Comparison of ENCODE assay signal across 1 cellular context in the genomic region with DNA sequence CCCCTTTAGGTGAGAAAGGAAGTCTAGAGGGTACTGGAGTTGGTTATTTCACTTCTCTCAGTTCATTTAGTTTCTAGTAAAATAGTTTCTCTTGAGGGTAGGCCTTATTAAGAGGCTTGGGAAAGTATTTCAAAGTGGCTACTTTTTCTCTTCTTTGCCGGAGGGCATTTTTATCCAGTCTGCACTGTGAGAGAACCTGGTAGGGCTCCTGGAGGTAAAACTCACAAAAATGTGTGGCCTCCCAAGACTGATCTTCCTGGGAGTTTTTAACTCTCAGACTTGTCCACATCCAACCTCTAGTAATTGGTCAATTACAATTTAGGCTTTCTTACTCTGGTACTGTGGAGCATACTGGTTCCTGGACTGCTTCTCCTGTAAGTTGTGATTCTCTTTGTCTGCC.
TF ChIP-seq lines count a peak whose summit lies in the region.

No MANE protein-coding gene starts in this region.

TF ChIP-seq in IMR-90, 13 proteins besides CTCF, POLR2A, EP300 and RAD21 (continued from another document):
- TF ChIP-seq, protein P1, sequence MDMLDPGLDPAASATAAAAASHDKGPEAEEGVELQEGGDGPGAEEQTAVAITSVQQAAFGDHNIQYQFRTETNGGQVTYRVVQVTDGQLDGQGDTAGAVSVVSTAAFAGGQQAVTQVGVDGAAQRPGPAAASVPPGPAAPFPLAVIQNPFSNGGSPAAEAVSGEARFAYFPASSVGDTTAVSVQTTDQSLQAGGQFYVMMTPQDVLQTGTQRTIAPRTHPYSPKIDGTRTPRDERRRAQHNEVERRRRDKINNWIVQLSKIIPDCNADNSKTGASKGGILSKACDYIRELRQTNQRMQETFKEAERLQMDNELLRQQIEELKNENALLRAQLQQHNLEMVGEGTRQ (IDR thresholded peaks at IDR 0.05; ENCODE audit: low read depth, low read length): no peak
- TF ChIP-seq NFE2L2 (IDR thresholded peaks at IDR 0.05; ENCODE audit: low read depth, low read length): no peak
- TF ChIP-seq FOS (IDR thresholded peaks at IDR 0.05; ENCODE audit: low read depth, low read length): no peak
- no peak for TF ChIP-seq BHLHE40 (IDR thresholded peaks at IDR 0.05; ENCODE audit: low read depth, low read length)
- TF ChIP-seq, protein P2, sequence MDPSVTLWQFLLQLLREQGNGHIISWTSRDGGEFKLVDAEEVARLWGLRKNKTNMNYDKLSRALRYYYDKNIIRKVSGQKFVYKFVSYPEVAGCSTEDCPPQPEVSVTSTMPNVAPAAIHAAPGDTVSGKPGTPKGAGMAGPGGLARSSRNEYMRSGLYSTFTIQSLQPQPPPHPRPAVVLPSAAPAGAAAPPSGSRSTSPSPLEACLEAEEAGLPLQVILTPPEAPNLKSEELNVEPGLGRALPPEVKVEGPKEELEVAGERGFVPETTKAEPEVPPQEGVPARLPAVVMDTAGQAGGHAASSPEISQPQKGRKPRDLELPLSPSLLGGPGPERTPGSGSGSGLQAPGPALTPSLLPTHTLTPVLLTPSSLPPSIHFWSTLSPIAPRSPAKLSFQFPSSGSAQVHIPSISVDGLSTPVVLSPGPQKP (IDR thresholded peaks at IDR 0.05; ENCODE audit: borderline replicate concordance, low read depth, low read length): no peak
- no peak for TF ChIP-seq SMC3 (IDR thresholded peaks at IDR 0.05; ENCODE audit: low read depth, low read length)
- TF ChIP-seq CEBPB (IDR thresholded peaks at IDR 0.05; ENCODE audit: low read depth, low read length): no peak
- TF ChIP-seq MAZ (IDR thresholded peaks at IDR 0.05; ENCODE audit: borderline replicate concordance, low read depth, low read length): no peak
